ENCODE assay signal across 1 cellular context in genomic region chr3:32709346-32709745, GRCh38.
TF ChIP-seq lines count a peak whose summit lies in the region.

No MANE protein-coding gene starts in this region.

TF ChIP-seq in K562, 482 proteins besides CTCF, POLR2A, EP300 and RAD21 (continued from another document and continues in another):
- TF ChIP-seq ZNF592 (IDR thresholded peaks at IDR 0.05) (no peak; the same call in 1 of the 2 replicates), ILK (tag; IDR thresholded peaks at IDR 0.05; ENCODE audit: borderline replicate concordance, low read depth) (no peak), HEY1 (CRISPR knock-in tag; IDR thresholded peaks at IDR 0.05; ENCODE audit: borderline replicate concordance) (no peak), TAF7 (tag; IDR thresholded peaks at IDR 0.05) (no peak), MCM7 (IDR thresholded peaks at IDR 0.05) (no peak), CBX3 (IDR thresholded peaks at IDR 0.05; ENCODE audit: borderline replicate concordance in 1 of 2, low read length in 2 of 2) (peak in 1 of 2 experiments; percentile 21; a peak in 1 of 3 replicates), SMC3 (conservative IDR thresholded peaks at IDR 0.05; ENCODE audit: insufficient read depth, low read depth, low read length) (no peak), MGA (IDR thresholded peaks at IDR 0.05) (no peak), FOXK1 (CRISPR knock-in tag; IDR thresholded peaks at IDR 0.05; ENCODE audit: borderline replicate concordance) (no peak), MECOM (CRISPR knock-in tag; IDR thresholded peaks at IDR 0.05) (no peak), C11orf30 (IDR thresholded peaks at IDR 0.05; ENCODE audit: low read depth) (no peak), NCOA2 (IDR thresholded peaks at IDR 0.05; ENCODE audit: partially characterized antibody in 2 of 2) (no peak), BRF1 (IDR thresholded peaks at IDR 0.05; ENCODE audit: borderline replicate concordance, extremely low read depth, insufficient read length) (no peak), ZNF778 (CRISPR knock-in tag; IDR thresholded peaks at IDR 0.05) (no peak), NCOA1 (IDR thresholded peaks at IDR 0.05; ENCODE audit: low read depth) (no peak; the same call in 1 of the 2 replicates), KLF10 (CRISPR knock-in tag; IDR thresholded peaks at IDR 0.05) (no peak), POLR2G (IDR thresholded peaks at IDR 0.05; ENCODE audit: low read depth, low read length) (no peak), ZNF280B (CRISPR knock-in tag; IDR thresholded peaks at IDR 0.05) (no peak), ZNF583 (CRISPR knock-in tag; IDR thresholded peaks at IDR 0.05) (0 out of 2 replicates have a peak, but pooled peaks have one; percentile 60), SAFB (IDR thresholded peaks at IDR 0.05; ENCODE audit: borderline replicate concordance, low read depth, low read length) (no peak), ZNF212 (CRISPR knock-in tag; IDR thresholded peaks at IDR 0.05) (no peak), STAT5B (CRISPR knock-in tag; IDR thresholded peaks at IDR 0.05) (no peak), LEF1 (IDR thresholded peaks at IDR 0.05) (peak; percentile 75; the same call in 1 of the 2 replicates), TARDBP (IDR thresholded peaks at IDR 0.05) (peak; percentile 52; the same call in 1 of the 2 replicates), KLF16 (IDR thresholded peaks at IDR 0.05) (peak; percentile 96), MITF (IDR thresholded peaks at IDR 0.05) (peak; percentile 40; the same call in 1 of the 2 replicates), CTCFL (IDR thresholded peaks at IDR 0.05; ENCODE audit: borderline replicate concordance, insufficient read depth, low read depth, low read length, poor library complexity, severe bottlenecking) (no peak), HNRNPUL1 (IDR thresholded peaks at IDR 0.05; ENCODE audit: low read length) (no peak), SNRNP70 (optimal IDR thresholded peaks at IDR 0.05; ENCODE audit: low read depth, low read length) (no peak), CREB1 (IDR thresholded peaks at IDR 0.05) (no peak), CREB1 (CRISPR knock-in tag; IDR thresholded peaks at IDR 0.05) (no peak), ZNF280A (IDR thresholded peaks at IDR 0.05; ENCODE audit: low read depth, partially characterized antibody) (no peak), SMAD2 (IDR thresholded peaks at IDR 0.05; ENCODE audit: low read depth, low read length) (no peak), PPARD (CRISPR knock-in tag; IDR thresholded peaks at IDR 0.05) (no peak), NR4A1 (CRISPR knock-in tag; IDR thresholded peaks at IDR 0.05) (no peak), NR4A1 (tag; IDR thresholded peaks at IDR 0.05) (peak; percentile 82), TBL1XR1 (IDR thresholded peaks at IDR 0.05; ENCODE audit: low read length in 2 of 2) (peak in 1 of 2 experiments; percentile 81; a peak in 2 of 4 replicates), ZNF384 (IDR thresholded peaks at IDR 0.05; ENCODE audit: low read depth, low read length) (peak; percentile 13; the same call in 1 of the 2 replicates)
- TF ChIP-seq, protein P1, sequence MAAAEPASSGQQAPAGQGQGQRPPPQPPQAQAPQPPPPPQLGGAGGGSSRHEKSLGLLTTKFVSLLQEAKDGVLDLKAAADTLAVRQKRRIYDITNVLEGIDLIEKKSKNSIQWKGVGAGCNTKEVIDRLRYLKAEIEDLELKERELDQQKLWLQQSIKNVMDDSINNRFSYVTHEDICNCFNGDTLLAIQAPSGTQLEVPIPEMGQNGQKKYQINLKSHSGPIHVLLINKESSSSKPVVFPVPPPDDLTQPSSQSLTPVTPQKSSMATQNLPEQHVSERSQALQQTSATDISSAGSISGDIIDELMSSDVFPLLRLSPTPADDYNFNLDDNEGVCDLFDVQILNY (CRISPR knock-in tag; IDR thresholded peaks at IDR 0.05): no peak
